8 cellular contexts compared by ENCODE assay signal in genomic region chr19:55644191-55644833, GRCh38. TPM values are rescaled to one million over a fixed set of nuclear protein-coding genes. Genes with fewer than 3 reads are reported as not detected.
A peak's percentile ranks its signal among the peaks of the same experiment; 100 is the strongest.
DNase-seq lines count a peak whose midpoint lies in the region; ATAC-seq and TF ChIP-seq lines count a peak whose summit lies in the region.

No MANE protein-coding gene starts in this region.

- DNase-seq in activated naive CD8-positive, alpha-beta T cell treated with anti-CD3 and anti-CD28 coated beads, Interleukin-2, amount 10 ng/mL, durations not matched to agents 7 days and 5 days, result no peak
- no peak for DNase-seq in stomach
- DNase-seq in NCI-H2196 treated with DMSO at 0.1 percent for 48 hours (lab: John Stamatoyannopoulos, UW; ENCODE audit: unreplicated experiment), result no peak
- no peak for DNase-seq in NOMO-1 treated with DMSO at 0.1 percent for 48 hours (lab: John Stamatoyannopoulos, UW; ENCODE audit: unreplicated experiment)

- 54% methylated on average over 11 of the region's 12 CpGs for WGBS in HUES64
- WGBS in stomach, 5 donors, result 41 to 58% (median 43%) methylated on average over 12 of the region's 12 CpGs

- no peaks in the 10 kb centered on the region for H3K9me3 ChIP-seq in HUES64 (ENCODE audit: insufficient read depth, low read depth, low read length)
- H3K9me3 ChIP-seq in iPS-20b (ENCODE audit: insufficient read depth, low read depth, low read length), result no peaks in the 10 kb centered on the region
- no peaks in the 10 kb centered on the region for H3K9me3 ChIP-seq in stomach

- no peaks in the 10 kb centered on the region for H3K27me3 Mint-ChIP-seq in activated naive CD8-positive, alpha-beta T cell treated with anti-CD3 and anti-CD28 coated beads, Interleukin-2, amount 10 ng/mL, durations not matched to agents 7 days and 5 days

- no peaks in the 10 kb centered on the region for H3K27me3 ChIP-seq in HUES64 (ENCODE audit: insufficient read depth, low read length)
- no peaks in the 10 kb centered on the region for H3K27me3 ChIP-seq in iPS-20b (ENCODE audit: insufficient read depth, low read length)
- peaks cover 0 to 6% (median 0%) of the 10 kb centered on the region in 3 donors for H3K27me3 ChIP-seq in stomach

- H3K27ac ChIP-seq in HUES64 (ENCODE audit: low read depth, low read length), result peak overlapping the region; percentile 75
- peak overlapping the region; percentile 46 for H3K27ac ChIP-seq in iPS-20b (ENCODE audit: low read length)
- H3K27ac ChIP-seq in stomach, result peak overlapping the region; percentile 28 to 97 (median 95)

- no peaks in the 10 kb centered on the region for H3K9me3 Mint-ChIP-seq in activated naive CD8-positive, alpha-beta T cell treated with anti-CD3 and anti-CD28 coated beads, Interleukin-2, amount 10 ng/mL, durations not matched to agents 7 days and 5 days

- no peak for TF ChIP-seq EP300 in stomach (IDR thresholded peaks at IDR 0.05)

- intact Hi-C loops in stomach (cut with DNase I; ENCODE audit: low total_unique reads), result no loop called here

- peaks cover 5% of the 10 kb centered on the region for H3K36me3 Mint-ChIP-seq in activated naive CD8-positive, alpha-beta T cell treated with anti-CD3 and anti-CD28 coated beads, Interleukin-2, amount 10 ng/mL, durations not matched to agents 7 days and 5 days

- peaks cover 27% of the 10 kb centered on the region for H3K4me1 Mint-ChIP-seq in activated naive CD8-positive, alpha-beta T cell treated with anti-CD3 and anti-CD28 coated beads, Interleukin-2, amount 10 ng/mL, durations not matched to agents 7 days and 5 days

- H3K9ac ChIP-seq in HUES64 (ENCODE audit: low read depth, low read length), result peak overlapping the region; percentile 94
- H3K9ac ChIP-seq in iPS-20b (ENCODE audit: low read depth, low read length), result peak overlapping the region; percentile 97

- no peak for ATAC-seq in activated naive CD8-positive, alpha-beta T cell treated with anti-CD3 and anti-CD28 coated beads, Interleukin-2, amount 10 ng/mL, durations not matched to agents 7 days and 5 days (ENCODE audit: low read depth)
- ATAC-seq in HG03521 (IDR thresholded peaks at IDR 0.05; ENCODE audit: unreplicated experiment) (no peak), HG02642 (IDR thresholded peaks at IDR 0.05; ENCODE audit: poor library complexity, unreplicated experiment) (no peak)

- TF ChIP-seq CTCF in stomach (IDR thresholded peaks at IDR 0.05), result no peak

- H3K36me3 ChIP-seq in HUES64 (ENCODE audit: insufficient read depth, low read length), result peaks cover 14% of the 10 kb centered on the region
- peaks cover 15% of the 10 kb centered on the region for H3K36me3 ChIP-seq in iPS-20b (ENCODE audit: insufficient read depth, low read depth, low read length)
- H3K36me3 ChIP-seq in stomach, result peaks cover 11 to 19% (median 16%) of the 10 kb centered on the region in 4 donors

- TF ChIP-seq POLR2A in stomach (IDR thresholded peaks at IDR 0.05), result no peak

- peak overlapping the region; percentile 99 for H3K27ac Mint-ChIP-seq in activated naive CD8-positive, alpha-beta T cell treated with anti-CD3 and anti-CD28 coated beads, Interleukin-2, amount 10 ng/mL, durations not matched to agents 7 days and 5 days

- H3K4me3 ChIP-seq in HUES64 (ENCODE audit: low read length) (peak overlapping the region; percentile 99), iPS-20b (ENCODE audit: low read length) (peak overlapping the region; percentile 79), stomach (peak overlapping the region; percentile 74 to 98 (median 97))

- H3K4me1 ChIP-seq in HUES64 (ENCODE audit: insufficient read depth, low read length) (peaks cover 2% of the 10 kb centered on the region; the same call in 1 of the 2 replicates), iPS-20b (ENCODE audit: insufficient read depth, low read length) (no peaks in the 10 kb centered on the region; the same call in 1 of the 2 replicates), stomach (peaks cover 52 to 83% (median 79%) of the 10 kb centered on the region in 4 donors)

- peak overlapping the region; percentile 97 for H3K4me3 Mint-ChIP-seq in activated naive CD8-positive, alpha-beta T cell treated with anti-CD3 and anti-CD28 coated beads, Interleukin-2, amount 10 ng/mL, durations not matched to agents 7 days and 5 days

- POLR2A ChIA-PET in activated naive CD8-positive, alpha-beta T cell treated with anti-CD3 and anti-CD28 coated beads, Interleukin-2, amount 10 ng/mL, durations not matched to agents 7 days and 5 days (lab: Charles Lee), result interaction anchor here (2.5 kb wide), 1 partner anchor 10 kb away, joined by 20 read pairs; the partner anchor contains the start of gene U2AF2

RNA-seq across cellular contexts. Expression of gene ZNF581, which starts 0.9 kb away (rescaled TPM):
- 34.8 TPM for polyA plus RNA-seq in HUES64 (2013, experiment 1 of 2)
- 47.0 TPM for polyA plus RNA-seq in HUES64 (2013, experiment 2 of 2)
- 10 to 100 TPM; 28.6 to 31.7 TPM for total RNA-seq in activated naive CD8-positive, alpha-beta T cell treated with anti-CD3 and anti-CD28 coated beads, Interleukin-2, amount 10 ng/mL, durations not matched to agents 7 days and 5 days
- 10 to 100 TPM in 1 of 5 donors, 1 to 10 TPM in 4; 2.2 to 14.5 (median 5.3) TPM for total RNA-seq in stomach
- 10 to 100 TPM; 14.9 to 27.8 (median 21.2) TPM for polyA plus RNA-seq in stomach

RNA-seq across cellular contexts. Expression of gene ZNF580, which starts 3.5 kb away (rescaled TPM):
- 15.0 TPM for polyA plus RNA-seq in HUES64 (2013, experiment 1 of 2)
- 21.9 TPM for polyA plus RNA-seq in HUES64 (2013, experiment 2 of 2)
- total RNA-seq in activated naive CD8-positive, alpha-beta T cell treated with anti-CD3 and anti-CD28 coated beads, Interleukin-2, amount 10 ng/mL, durations not matched to agents 7 days and 5 days, result 10 to 100 TPM; 56.6 to 59.8 TPM
- total RNA-seq in stomach, result 10 to 100 TPM in 4 of 5 donors, not detected in 1; 10.6 to 55.0 (median 16.6) TPM
- polyA plus RNA-seq in stomach, result 10 to 100 TPM; 18.6 to 26.9 (median 21.5) TPM

RNA-seq across cellular contexts. Expression of gene CCDC106, which starts 3.7 kb away (rescaled TPM):
- polyA plus RNA-seq in HUES64 (2013, experiment 1 of 2), result 8.7 TPM
- 12.6 TPM for polyA plus RNA-seq in HUES64 (2013, experiment 2 of 2)
- 10 to 100 TPM; 12.1 to 13.4 TPM for total RNA-seq in activated naive CD8-positive, alpha-beta T cell treated with anti-CD3 and anti-CD28 coated beads, Interleukin-2, amount 10 ng/mL, durations not matched to agents 7 days and 5 days
- total RNA-seq in stomach, result 10 to 100 TPM in 3 of 5 donors, 1 to 10 TPM in 2; 3.5 to 25.5 (median 13.4) TPM
- 10 to 100 TPM; 12.0 to 19.4 (median 14.1) TPM for polyA plus RNA-seq in stomach

RNA-seq across cellular contexts. Expression of gene U2AF2, which starts 10.5 kb away (rescaled TPM):
- 201 TPM for polyA plus RNA-seq in HUES64 (2013, experiment 1 of 2)
- 158 TPM for polyA plus RNA-seq in HUES64 (2013, experiment 2 of 2)
- 100 to 1,000 TPM; 257 to 267 TPM for total RNA-seq in activated naive CD8-positive, alpha-beta T cell treated with anti-CD3 and anti-CD28 coated beads, Interleukin-2, amount 10 ng/mL, durations not matched to agents 7 days and 5 days
- total RNA-seq in stomach, result 100 to 1,000 TPM in 4 of 5 donors, 10 to 100 TPM in 1; 70.5 to 463 (median 183) TPM
- 10 to 100 TPM; 53.2 to 91.4 (median 62.2) TPM for polyA plus RNA-seq in stomach

RNA-seq across cellular contexts. Expression of gene ZNF784, which starts 19.9 kb away (rescaled TPM):
- 7.1 TPM for polyA plus RNA-seq in HUES64 (2013, experiment 1 of 2)
- polyA plus RNA-seq in HUES64 (2013, experiment 2 of 2), result 10.1 TPM
- total RNA-seq in activated naive CD8-positive, alpha-beta T cell treated with anti-CD3 and anti-CD28 coated beads, Interleukin-2, amount 10 ng/mL, durations not matched to agents 7 days and 5 days, result 1 to 10 TPM; 6.3 to 7.6 TPM
- 10 to 100 TPM in 1 of 5 donors, 1 to 10 TPM in 3, not detected in 1; 1.8 to 15.1 (median 4.6) TPM for total RNA-seq in stomach
- polyA plus RNA-seq in stomach, result 1 to 10 TPM; 4.2 to 6.0 (median 5.9) TPM
